ENCODE assay signal across 16 cellular contexts in the genomic region with DNA sequence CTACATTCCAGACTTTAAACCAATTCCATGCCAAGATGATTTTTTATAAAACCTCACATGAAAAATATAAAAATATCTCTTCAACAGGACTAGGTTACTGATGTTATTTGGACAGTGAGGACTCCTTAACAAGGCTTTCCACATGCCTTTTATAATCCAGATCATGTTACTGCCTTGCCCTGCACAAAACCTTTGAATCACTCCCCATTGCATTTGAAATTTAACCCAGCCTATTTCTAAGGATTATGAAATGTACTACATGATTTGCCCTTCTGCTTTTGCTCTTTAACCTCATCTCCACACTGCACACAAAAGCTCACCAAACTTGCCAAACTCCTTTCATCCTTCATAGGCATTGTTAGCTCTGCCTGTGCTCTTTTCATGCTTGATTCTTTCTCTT.
"Had no signal": no experiment of that assay in that cellular context is flagged by ENCODE, and none has a peak within 500 bp of the region (broad histone marks: within the 10 kb centered on the region; RNA-seq: fewer than 3 reads in every experiment).

No MANE protein-coding gene starts in this region.

- H3K27me3 ChIP-seq: breast epithelium, gastrocnemius medialis, heart right ventricle, right atrium auricular region, upper lobe of left lung had no signal

- H3K36me3 ChIP-seq: breast epithelium, gastrocnemius medialis, heart right ventricle, right atrium auricular region, upper lobe of left lung had no signal

- DNase-seq: activated CD4-positive, alpha-beta T cell treated with anti-CD3 and anti-CD28 coated beads, Interleukin-2, amount 50 U/mL, for 4 hours; activated effector memory CD4-positive, alpha-beta T cell treated with Interleukin-2 at 50 U/mL for 16 hours; activated T-cell treated with anti-CD3 and anti-CD28 coated beads, Interleukin-2, amount 50 U/mL, for 24 hours; anterior cingulate cortex; gastrocnemius medialis; heart right ventricle; islet precursor cell; left ventricle myocardium superior; upper lobe of left lung had no signal

- H3K27ac ChIP-seq: breast epithelium, gastrocnemius medialis, heart right ventricle, parathyroid adenoma, right atrium auricular region, upper lobe of left lung had no signal

- H3K4me1 ChIP-seq: breast epithelium, gastrocnemius medialis, heart right ventricle, parathyroid adenoma, right atrium auricular region, upper lobe of left lung had no signal

- H3K36me3 Mint-ChIP-seq: activated naive CD8-positive, alpha-beta T cell; stimulated activated memory B cell treated with anti-CD40 and anti-IgM and Interleukin-4, amounts not matched to agents 10 μg/mL and 1 μg/mL and 100 μg/mL, for 72 hours had no signal

- H3K27ac Mint-ChIP-seq: activated naive CD8-positive, alpha-beta T cell; activated T-cell treated with anti-CD3 and anti-CD28 coated beads, Interleukin-2, amount 50 U/mL, for 24 hours; mesothelial cell of epicardium; stimulated activated memory B cell treated with anti-CD40 and anti-IgM and Interleukin-4, amounts not matched to agents 10 μg/mL and 1 μg/mL and 100 μg/mL, for 72 hours had no signal

- H3K4me3 ChIP-seq: breast epithelium, gastrocnemius medialis, heart right ventricle, right atrium auricular region, upper lobe of left lung had no signal

- ATAC-seq: activated CD4-positive, CD25-positive, alpha-beta regulatory T cell treated with anti-CD3 and anti-CD28 coated beads, Interleukin-2, amount 50 U/mL, for 24 hours; gastrocnemius medialis; heart right ventricle; left ventricle myocardium superior; stimulated activated memory B cell treated with anti-CD40 and anti-IgM and Interleukin-4, amounts not matched to agents 10 μg/mL and 1 μg/mL and 100 μg/mL, for 72 hours had no signal

- H3K9me3 ChIP-seq: gastrocnemius medialis, upper lobe of left lung had no signal

- H3K4me1 Mint-ChIP-seq: stimulated activated memory B cell treated with anti-CD40 and anti-IgM and Interleukin-4, amounts not matched to agents 10 μg/mL and 1 μg/mL and 100 μg/mL, for 72 hours had no signal

- H3K27me3 Mint-ChIP-seq: activated naive CD8-positive, alpha-beta T cell; activated T-cell treated with anti-CD3 and anti-CD28 coated beads, Interleukin-2, amount 50 U/mL, for 24 hours; stimulated activated memory B cell treated with anti-CD40 and anti-IgM and Interleukin-4, amounts not matched to agents 10 μg/mL and 1 μg/mL and 100 μg/mL, for 72 hours had no signal

- H3K4me3 Mint-ChIP-seq: activated naive CD8-positive, alpha-beta T cell; activated T-cell treated with anti-CD3 and anti-CD28 coated beads, Interleukin-2, amount 50 U/mL, for 24 hours; mesothelial cell of epicardium; stimulated activated memory B cell treated with anti-CD40 and anti-IgM and Interleukin-4, amounts not matched to agents 10 μg/mL and 1 μg/mL and 100 μg/mL, for 72 hours had no signal

- H3K9ac ChIP-seq: parathyroid adenoma had no signal

- H2AFZ ChIP-seq: parathyroid adenoma had no signal
